In genomic region chr5:34978681-34979080, GRCh38 we compare ENCODE assay signal across 25 cellular contexts.
DNase-seq lines count a peak whose midpoint lies in the region; ATAC-seq lines count a peak whose summit lies in the region.
"Had no signal": no experiment of that assay in that cellular context is flagged by ENCODE, and none has a peak within 500 bp of the region (broad histone marks: within the 10 kb centered on the region; RNA-seq: fewer than 3 reads in every experiment).

No MANE protein-coding gene starts in this region.

- no peaks in the 10 kb centered on the region for H3K36me3 Mint-ChIP-seq in activated naive CD4-positive, alpha-beta T cell treated with anti-CD3 and anti-CD28 coated beads, Interleukin-2, amount 10 ng/mL, durations not matched to agents 7 days and 5 days
- H3K36me3 Mint-ChIP-seq: CD14-positive monocyte had no signal

- no peak for DNase-seq in NCI-H510A treated with DMSO at 0.1 percent for 48 hours (lab: John Stamatoyannopoulos, UW)
- DNase-seq in posterior cingulate gyrus = no peak
- DNase-seq in activated naive CD4-positive, alpha-beta T cell treated with anti-CD3 and anti-CD28 coated beads, Interleukin-2, amount 10 ng/mL, durations not matched to agents 7 days and 5 days = no peak
- DNase-seq: activated CD4-positive, CD25-positive, alpha-beta regulatory T cell; DMS79 treated with DMSO at 0.1 percent for 48 hours; effector CD4-positive, alpha-beta T cell; GF-D8; left ventricle myocardium inferior; NCI-H1105 treated with DMSO at 0.1 percent for 48 hours; NCI-H1930; NCI-H2227 treated with DMSO at 0.1 percent for 48 hours; RPMI8226 had no signal

- H3K4me3 ChIP-seq in GM08714 (ENCODE audit: low read length) = peak overlapping the region; percentile 56; the same call in 1 of the 2 replicates
- H3K4me3 ChIP-seq: breast epithelium, left ventricle myocardium inferior, prostate gland, SJSA1, vagina had no signal

- H3K27me3 Mint-ChIP-seq in activated naive CD4-positive, alpha-beta T cell treated with anti-CD3 and anti-CD28 coated beads, Interleukin-2, amount 10 ng/mL, durations not matched to agents 7 days and 5 days = peaks cover 4% of the 10 kb centered on the region

- CTCF ChIA-PET in activated naive CD4-positive, alpha-beta T cell treated with anti-CD3 and anti-CD28 coated beads, Interleukin-2, amount 10 ng/mL, durations not matched to agents 7 days and 5 days (lab: Charles Lee) = no interaction called here

- intact Hi-C loops in posterior cingulate gyrus (cut with DNase I) = no loop called here

- H3K27ac Mint-ChIP-seq in activated naive CD4-positive, alpha-beta T cell treated with anti-CD3 and anti-CD28 coated beads, Interleukin-2, amount 10 ng/mL, durations not matched to agents 7 days and 5 days = no peak overlapping the region
- H3K27ac Mint-ChIP-seq: activated naive CD4-positive, alpha-beta T cell treated with anti-CD3 and anti-CD28 coated beads, Interleukin-2, amount 50 U/mL, for 72 hours; CD14-positive monocyte; stimulated activated naive CD8-positive, alpha-beta T cell treated with anti-CD3 and anti-CD28 coated beads, Interleukin-15, Interleukin-2, amounts not matched to agents 100 ng/mL and 50 ng/mL, for 24 hours had no signal

- H3K4me3 Mint-ChIP-seq in activated naive CD4-positive, alpha-beta T cell treated with anti-CD3 and anti-CD28 coated beads, Interleukin-2, amount 10 ng/mL, durations not matched to agents 7 days and 5 days = no peak overlapping the region
- H3K4me3 Mint-ChIP-seq: stimulated activated naive CD8-positive, alpha-beta T cell treated with anti-CD3 and anti-CD28 coated beads, Interleukin-15, Interleukin-2, amounts not matched to agents 100 ng/mL and 50 ng/mL, for 24 hours had no signal

- peaks cover 5% of the 10 kb centered on the region for H3K9me3 Mint-ChIP-seq in activated naive CD4-positive, alpha-beta T cell treated with anti-CD3 and anti-CD28 coated beads, Interleukin-2, amount 10 ng/mL, durations not matched to agents 7 days and 5 days

- H3K4me1 Mint-ChIP-seq in activated naive CD4-positive, alpha-beta T cell treated with anti-CD3 and anti-CD28 coated beads, Interleukin-2, amount 10 ng/mL, durations not matched to agents 7 days and 5 days = no peaks in the 10 kb centered on the region
- H3K4me1 Mint-ChIP-seq: CD14-positive monocyte had no signal

- ATAC-seq in GM19397 (IDR thresholded peaks at IDR 0.05; ENCODE audit: unreplicated experiment) (peak; percentile 44), HG02763 (IDR thresholded peaks at IDR 0.05; ENCODE audit: unreplicated experiment) (peak; percentile 33), HG03378 (IDR thresholded peaks at IDR 0.05; ENCODE audit: unreplicated experiment) (peak; percentile 42), HG02885 (IDR thresholded peaks at IDR 0.05; ENCODE audit: poor library complexity, unreplicated experiment) (no peak)
- ATAC-seq: activated naive CD4-positive, alpha-beta T cell treated with anti-CD3 and anti-CD28 coated beads, Interleukin-2, amount 50 U/mL, for 72 hours; sciatic nerve had no signal
